ENCODE assay signal across 24 cellular contexts in the genomic region with DNA sequence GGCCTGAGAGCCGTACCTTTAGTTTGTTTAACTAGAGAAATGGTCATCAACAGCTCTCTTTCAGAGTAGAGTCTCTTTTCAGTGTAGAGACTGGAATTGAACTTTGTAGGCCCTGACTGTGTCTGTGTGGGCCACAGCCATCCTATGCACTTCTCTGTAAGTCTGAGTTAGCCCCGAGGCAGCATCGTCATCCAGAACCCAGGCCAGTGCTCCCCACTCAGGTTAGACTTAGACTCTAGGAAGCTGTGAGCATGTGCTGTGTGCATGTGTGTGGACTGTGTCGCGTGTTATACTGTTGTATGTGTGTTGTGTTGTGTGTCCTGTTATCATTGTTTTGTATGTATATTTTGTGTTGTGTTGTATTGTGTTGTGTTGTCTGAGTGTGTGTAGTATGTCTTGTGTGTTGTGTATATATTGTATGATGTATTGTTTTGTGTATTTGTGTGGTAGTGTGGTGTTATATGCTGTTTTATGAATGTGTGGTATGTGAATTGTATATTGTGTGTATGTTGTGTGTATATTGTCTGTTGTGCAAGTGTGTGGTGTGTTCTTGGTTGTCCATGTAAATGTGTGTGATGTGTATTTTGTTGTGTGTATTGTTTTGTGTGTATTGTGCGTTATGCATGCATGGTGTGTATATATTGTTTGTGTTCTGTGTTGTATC.
"Had no signal": no experiment of that assay in that cellular context is flagged by ENCODE, and none has a peak within 500 bp of the region (broad histone marks: within the 10 kb centered on the region; RNA-seq: fewer than 3 reads in every experiment).

No MANE protein-coding gene starts in this region.

- DNase-seq: activated B cell treated with CpG ODN at 0.5 μM for 24 hours; activated CD4-positive, alpha-beta T cell treated with anti-CD3 and anti-CD28 coated beads for 4 hours; activated gamma-delta T cell; activated naive CD4-positive, alpha-beta T cell treated with anti-CD3 and anti-CD28 coated beads, Interleukin-2, amount 50 U/mL, for 16 hours; aorta; dermis blood vessel endothelial cell; effector CD8-positive, alpha-beta T cell; foreskin melanocyte; glutamatergic neuron; immature natural killer cell; kidney glomerular epithelial cell; left lung; naive thymus-derived CD4-positive, alpha-beta T cell; stimulated activated CD4-positive, alpha-beta T cell treated with anti-CD3 and anti-CD28 coated beads, Interleukin-4, amount 100 ng/mL, for 24 hours; stimulated activated naive CD4-positive, alpha-beta T cell treated with Interleukin-2 at 50 U/mL for 16 hours; substantia nigra; thyroid gland; upper lobe of right lung had no signal

- H2AFZ ChIP-seq: hepatocyte had no signal

- H3K4me2 ChIP-seq: hepatocyte had no signal

- ATAC-seq: left lung; naive thymus-derived CD4-positive, alpha-beta T cell; upper lobe of right lung had no signal

- H3K27ac Mint-ChIP-seq: activated B cell treated with CpG ODN at 0.5 μM for 24 hours; activated T-helper 1 cell treated with anti-CD3 and anti-CD28 coated beads, Interleukin-12 subunit alpha, Interleukin-12 subunit beta, Interleukin-2, Interleukin-4 antibody, amounts not matched to agents 30 ng/mL and 10 ng/mL and 1 ng/mL, durations not matched to agents 14 hours and 24 hours and 36 hours; brain; T-helper 1 cell treated with Interleukin-12 subunit alpha and Interleukin-12 subunit beta and Interleukin-4 antibody, amounts not matched to agents 30 μg/mL and 1 μg/mL, for 36 hours had no signal

- H3K79me2 ChIP-seq: hepatocyte had no signal

- H3K27me3 ChIP-seq: hepatocyte, left lung, thyroid gland, upper lobe of right lung had no signal

- H3K36me3 ChIP-seq: left lung, prostate gland, thyroid gland, upper lobe of right lung had no signal

- H3K4me3 Mint-ChIP-seq: activated B cell treated with CpG ODN at 0.5 μM for 24 hours; activated T-helper 1 cell treated with anti-CD3 and anti-CD28 coated beads, Interleukin-12 subunit alpha, Interleukin-12 subunit beta, Interleukin-2, Interleukin-4 antibody, amounts not matched to agents 30 ng/mL and 10 ng/mL and 1 ng/mL, durations not matched to agents 14 hours and 24 hours and 36 hours; brain; immature natural killer cell; neural crest cell; T-helper 1 cell treated with Interleukin-12 subunit alpha and Interleukin-12 subunit beta and Interleukin-4 antibody, amounts not matched to agents 30 μg/mL and 1 μg/mL, for 36 hours had no signal

- H3K27ac ChIP-seq: hepatocyte, left lung, prostate gland, thyroid gland, upper lobe of right lung had no signal

- H3K9me3 ChIP-seq: left lung, prostate gland, thyroid gland, upper lobe of right lung had no signal

- H3K36me3 Mint-ChIP-seq: brain had no signal

- H3K4me3 ChIP-seq: hepatocyte, left lung, prostate gland, thyroid gland, upper lobe of right lung had no signal

- H3K9me3 Mint-ChIP-seq: activated B cell treated with CpG ODN at 0.5 μM for 24 hours; activated T-helper 1 cell treated with anti-CD3 and anti-CD28 coated beads, Interleukin-12 subunit alpha, Interleukin-12 subunit beta, Interleukin-2, Interleukin-4 antibody, amounts not matched to agents 30 ng/mL and 10 ng/mL and 1 ng/mL, durations not matched to agents 14 hours and 24 hours and 36 hours; T-helper 1 cell treated with Interleukin-12 subunit alpha and Interleukin-12 subunit beta and Interleukin-4 antibody, amounts not matched to agents 30 μg/mL and 1 μg/mL, for 36 hours had no signal

- H3K4me1 ChIP-seq: left lung, prostate gland, thyroid gland, upper lobe of right lung had no signal

- H3K4me1 Mint-ChIP-seq: activated B cell treated with CpG ODN at 0.5 μM for 24 hours, brain, immature natural killer cell, neural crest cell had no signal
